1 cellular context compared by ENCODE assay signal in genomic region chr2:26785431-26786206, GRCh38.
TF ChIP-seq lines count a peak whose summit lies in the region.

Gene CENPA, plus strand, starts transcription at chr2:26786056. Its CDS starts 141 bp downstream, at chr2:26786197.

TF ChIP-seq in K562, 482 proteins besides CTCF, POLR2A, EP300 and RAD21 (continued from another document and continues in another):
- TF ChIP-seq KDM2B (CRISPR knock-in tag; IDR thresholded peaks at IDR 0.05), result no peak
- peak; percentile 99 for TF ChIP-seq FOS (IDR thresholded peaks at IDR 0.05; ENCODE audit: extremely low read depth, insufficient read length)
- TF ChIP-seq, protein P1, sequence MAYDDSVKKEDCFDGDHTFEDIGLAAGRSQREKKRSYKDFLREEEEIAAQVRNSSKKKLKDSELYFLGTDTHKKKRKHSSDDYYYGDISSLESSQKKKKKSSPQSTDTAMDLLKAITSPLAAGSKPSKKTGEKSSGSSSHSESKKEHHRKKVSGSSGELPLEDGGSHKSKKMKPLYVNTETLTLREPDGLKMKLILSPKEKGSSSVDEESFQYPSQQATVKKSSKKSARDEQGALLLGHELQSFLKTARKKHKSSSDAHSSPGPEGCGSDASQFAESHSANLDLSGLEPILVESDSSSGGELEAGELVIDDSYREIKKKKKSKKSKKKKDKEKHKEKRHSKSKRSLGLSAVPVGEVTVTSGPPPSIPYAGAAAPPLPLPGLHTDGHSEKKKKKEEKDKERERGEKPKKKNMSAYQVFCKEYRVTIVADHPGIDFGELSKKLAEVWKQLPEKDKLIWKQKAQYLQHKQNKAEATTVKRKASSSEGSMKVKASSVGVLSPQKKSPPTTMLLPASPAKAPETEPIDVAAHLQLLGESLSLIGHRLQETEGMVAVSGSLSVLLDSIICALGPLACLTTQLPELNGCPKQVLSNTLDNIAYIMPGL (CRISPR knock-in tag; IDR thresholded peaks at IDR 0.05), result 0 out of 2 replicates have a peak, but pooled peaks have one; percentile 24
- no peak for TF ChIP-seq GTF2B (IDR thresholded peaks at IDR 0.05; ENCODE audit: extremely low read depth, insufficient read length)
- TF ChIP-seq ATF7 (IDR thresholded peaks at IDR 0.05), result peak; percentile 89
- TF ChIP-seq ZNF444 (CRISPR knock-in tag; IDR thresholded peaks at IDR 0.05), result no peak
- TF ChIP-seq TCF15 (CRISPR knock-in tag; IDR thresholded peaks at IDR 0.05), result no peak
- peak; percentile 80 for TF ChIP-seq HMGN3 (IDR thresholded peaks at IDR 0.05; ENCODE audit: borderline replicate concordance, extremely low read depth, insufficient read length, low read depth, low read length)
- TF ChIP-seq SUPT5H (IDR thresholded peaks at IDR 0.05), result peak; percentile 71
- TF ChIP-seq ZNF384 (IDR thresholded peaks at IDR 0.05; ENCODE audit: low read depth, low read length), result peak; percentile 84
- no peak for TF ChIP-seq CHD1 (IDR thresholded peaks at IDR 0.05; ENCODE audit: low read length)
- peak; percentile 87 for TF ChIP-seq POLR2AphosphoS5 (IDR thresholded peaks at IDR 0.05; ENCODE audit: control insufficient read depth, insufficient read depth, low read depth, low read length)
- TF ChIP-seq BRF2 (IDR thresholded peaks at IDR 0.05; ENCODE audit: borderline replicate concordance, insufficient read depth, insufficient read length), result no peak
- TF ChIP-seq SP1 (CRISPR knock-in tag; IDR thresholded peaks at IDR 0.05), result peak; percentile 93
- TF ChIP-seq, protein P2, sequence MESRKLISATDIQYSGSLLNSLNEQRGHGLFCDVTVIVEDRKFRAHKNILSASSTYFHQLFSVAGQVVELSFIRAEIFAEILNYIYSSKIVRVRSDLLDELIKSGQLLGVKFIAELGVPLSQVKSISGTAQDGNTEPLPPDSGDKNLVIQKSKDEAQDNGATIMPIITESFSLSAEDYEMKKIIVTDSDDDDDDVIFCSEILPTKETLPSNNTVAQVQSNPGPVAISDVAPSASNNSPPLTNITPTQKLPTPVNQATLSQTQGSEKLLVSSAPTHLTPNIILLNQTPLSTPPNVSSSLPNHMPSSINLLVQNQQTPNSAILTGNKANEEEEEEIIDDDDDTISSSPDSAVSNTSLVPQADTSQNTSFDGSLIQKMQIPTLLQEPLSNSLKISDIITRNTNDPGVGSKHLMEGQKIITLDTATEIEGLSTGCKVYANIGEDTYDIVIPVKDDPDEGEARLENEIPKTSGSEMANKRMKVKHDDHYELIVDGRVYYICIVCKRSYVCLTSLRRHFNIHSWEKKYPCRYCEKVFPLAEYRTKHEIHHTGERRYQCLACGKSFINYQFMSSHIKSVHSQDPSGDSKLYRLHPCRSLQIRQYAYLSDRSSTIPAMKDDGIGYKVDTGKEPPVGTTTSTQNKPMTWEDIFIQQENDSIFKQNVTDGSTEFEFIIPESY (CRISPR knock-in tag; IDR thresholded peaks at IDR 0.05), result peak; percentile 95
- TF ChIP-seq KLF1 (tag; IDR thresholded peaks at IDR 0.05), result no peak
- TF ChIP-seq, protein P3, sequence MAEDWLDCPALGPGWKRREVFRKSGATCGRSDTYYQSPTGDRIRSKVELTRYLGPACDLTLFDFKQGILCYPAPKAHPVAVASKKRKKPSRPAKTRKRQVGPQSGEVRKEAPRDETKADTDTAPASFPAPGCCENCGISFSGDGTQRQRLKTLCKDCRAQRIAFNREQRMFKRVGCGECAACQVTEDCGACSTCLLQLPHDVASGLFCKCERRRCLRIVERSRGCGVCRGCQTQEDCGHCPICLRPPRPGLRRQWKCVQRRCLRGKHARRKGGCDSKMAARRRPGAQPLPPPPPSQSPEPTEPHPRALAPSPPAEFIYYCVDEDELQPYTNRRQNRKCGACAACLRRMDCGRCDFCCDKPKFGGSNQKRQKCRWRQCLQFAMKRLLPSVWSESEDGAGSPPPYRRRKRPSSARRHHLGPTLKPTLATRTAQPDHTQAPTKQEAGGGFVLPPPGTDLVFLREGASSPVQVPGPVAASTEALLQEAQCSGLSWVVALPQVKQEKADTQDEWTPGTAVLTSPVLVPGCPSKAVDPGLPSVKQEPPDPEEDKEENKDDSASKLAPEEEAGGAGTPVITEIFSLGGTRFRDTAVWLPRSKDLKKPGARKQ (CRISPR knock-in tag; IDR thresholded peaks at IDR 0.05), result 0 out of 2 replicates have a peak, but pooled peaks have one; percentile 28
- 0 out of 2 replicates have a peak, but pooled peaks have one; percentile 10 for TF ChIP-seq ZKSCAN1 (IDR thresholded peaks at IDR 0.05; ENCODE audit: low read depth, low read length)
- TF ChIP-seq U2AF1 (optimal IDR thresholded peaks at IDR 0.05; ENCODE audit: low read depth, low read length), result peak; percentile 62
- peak; percentile 61 to 65 for TF ChIP-seq NRF1 (conservative IDR thresholded peaks at IDR 0.05 in 1 of 2, IDR thresholded peaks at IDR 0.05 in 1 of 2)
- TF ChIP-seq, protein P4, sequence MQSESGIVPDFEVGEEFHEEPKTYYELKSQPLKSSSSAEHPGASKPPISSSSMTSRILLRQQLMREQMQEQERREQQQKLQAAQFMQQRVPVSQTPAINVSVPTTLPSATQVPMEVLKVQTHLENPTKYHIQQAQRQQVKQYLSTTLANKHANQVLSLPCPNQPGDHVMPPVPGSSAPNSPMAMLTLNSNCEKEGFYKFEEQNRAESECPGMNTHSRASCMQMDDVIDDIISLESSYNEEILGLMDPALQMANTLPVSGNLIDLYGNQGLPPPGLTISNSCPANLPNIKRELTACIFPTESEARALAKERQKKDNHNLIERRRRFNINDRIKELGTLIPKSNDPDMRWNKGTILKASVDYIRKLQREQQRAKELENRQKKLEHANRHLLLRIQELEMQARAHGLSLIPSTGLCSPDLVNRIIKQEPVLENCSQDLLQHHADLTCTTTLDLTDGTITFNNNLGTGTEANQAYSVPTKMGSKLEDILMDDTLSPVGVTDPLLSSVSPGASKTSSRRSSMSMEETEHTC (IDR thresholded peaks at IDR 0.05), result no peak
- no peak for TF ChIP-seq HNRNPK (IDR thresholded peaks at IDR 0.05; ENCODE audit: low read depth, low read length, poor library complexity, severe bottlenecking)
- no peak for TF ChIP-seq ZBTB49 (CRISPR knock-in tag; IDR thresholded peaks at IDR 0.05; ENCODE audit: borderline replicate concordance)
- 0 out of 2 replicates have a peak, but pooled peaks have one; percentile 48 for TF ChIP-seq RNF2 (IDR thresholded peaks at IDR 0.05)
- peak; percentile 63 for TF ChIP-seq ARID4B (CRISPR knock-in tag; IDR thresholded peaks at IDR 0.05)
- peak in 1 of 2 experiments; percentile 22; a peak in 1 of 4 replicates for TF ChIP-seq ZMIZ1 (IDR thresholded peaks at IDR 0.05; ENCODE audit: low read depth in 2 of 2, low read length in 2 of 2)
- TF ChIP-seq KDM5B (IDR thresholded peaks at IDR 0.05; ENCODE audit: insufficient replicate concordance, low read depth, low read length), result peak; percentile 45
- TF ChIP-seq PHF20 (IDR thresholded peaks at IDR 0.05; ENCODE audit: partially characterized antibody), result no peak
- no peak for TF ChIP-seq ZNF121 (CRISPR knock-in tag; conservative IDR thresholded peaks at IDR 0.05)
- TF ChIP-seq TGIF2 (CRISPR knock-in tag; IDR thresholded peaks at IDR 0.05), result no peak
- TF ChIP-seq ZNF354B (CRISPR knock-in tag; IDR thresholded peaks at IDR 0.05), result no peak
- peak; percentile 49; the same call in 1 of the 2 replicates for TF ChIP-seq NFRKB (IDR thresholded peaks at IDR 0.05; ENCODE audit: low read depth)
- TF ChIP-seq, protein P5, sequence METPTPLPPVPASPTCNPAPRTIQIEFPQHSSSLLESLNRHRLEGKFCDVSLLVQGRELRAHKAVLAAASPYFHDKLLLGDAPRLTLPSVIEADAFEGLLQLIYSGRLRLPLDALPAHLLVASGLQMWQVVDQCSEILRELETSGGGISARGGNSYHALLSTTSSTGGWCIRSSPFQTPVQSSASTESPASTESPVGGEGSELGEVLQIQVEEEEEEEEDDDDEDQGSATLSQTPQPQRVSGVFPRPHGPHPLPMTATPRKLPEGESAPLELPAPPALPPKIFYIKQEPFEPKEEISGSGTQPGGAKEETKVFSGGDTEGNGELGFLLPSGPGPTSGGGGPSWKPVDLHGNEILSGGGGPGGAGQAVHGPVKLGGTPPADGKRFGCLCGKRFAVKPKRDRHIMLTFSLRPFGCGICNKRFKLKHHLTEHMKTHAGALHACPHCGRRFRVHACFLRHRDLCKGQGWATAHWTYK (CRISPR knock-in tag; IDR thresholded peaks at IDR 0.05), result 0 out of 2 replicates have a peak, but pooled peaks have one; percentile 18
- TF ChIP-seq CTBP1 (IDR thresholded peaks at IDR 0.05; ENCODE audit: borderline replicate concordance), result peak; percentile 10; the same call in 1 of the 2 replicates
